In the genomic region with DNA sequence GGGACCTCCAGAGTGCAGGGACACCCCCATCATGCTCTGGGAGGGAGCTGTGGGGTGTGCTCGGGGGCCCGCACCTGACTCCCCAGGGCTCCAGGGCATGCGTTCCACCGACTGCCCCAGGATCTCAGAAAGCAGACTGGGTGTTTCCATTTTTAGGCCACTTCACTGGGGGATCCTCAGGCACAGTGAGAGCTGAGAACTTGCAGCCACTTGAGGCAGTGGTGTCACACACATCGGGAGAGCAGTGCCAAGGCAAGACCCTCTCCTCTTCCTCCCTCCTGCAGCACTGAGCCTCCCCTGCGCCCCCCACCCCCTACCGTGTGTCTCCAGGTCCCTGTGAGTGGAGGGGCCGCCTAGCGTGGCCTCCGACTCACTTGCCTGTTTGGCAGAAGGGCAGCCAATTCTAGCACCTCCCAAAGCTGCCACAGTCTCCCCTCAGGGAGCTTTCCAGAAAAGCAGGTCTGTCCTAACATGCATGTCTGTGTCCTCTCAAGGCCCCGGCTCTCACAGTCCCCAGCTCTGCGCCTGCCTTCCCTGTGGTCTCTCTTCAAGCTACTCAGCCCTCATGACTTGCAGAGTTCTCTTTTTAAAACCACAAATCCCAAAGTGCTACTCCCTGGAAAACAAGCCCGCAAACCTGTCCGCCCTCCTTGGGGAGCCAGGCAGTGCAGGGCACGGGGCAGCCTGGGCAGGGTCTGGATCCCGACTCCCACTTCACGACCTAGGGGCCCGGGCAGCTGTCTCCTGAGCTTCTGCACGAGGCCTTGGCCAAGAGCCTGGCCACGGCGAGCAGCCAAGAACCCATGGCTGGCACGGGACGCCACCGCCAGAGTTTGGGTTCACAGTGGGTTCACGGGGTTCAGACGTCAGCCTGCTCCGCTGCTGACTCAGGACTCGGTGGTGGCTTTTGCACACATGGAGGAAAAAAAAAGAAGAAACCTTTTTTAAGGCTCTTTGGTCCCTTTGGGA, we compare ENCODE assay signal across 9 cellular contexts.
DNase-seq lines count a peak whose midpoint lies in the region; ATAC-seq, FAIRE-seq and TF ChIP-seq lines count a peak whose summit lies in the region.
"Had no signal": no experiment of that assay in that cellular context is flagged by ENCODE, and none has a peak within 500 bp of the region (broad histone marks: within the 10 kb centered on the region; RNA-seq: fewer than 3 reads in every experiment).

No MANE protein-coding gene starts in this region.

- DNase-seq in A673 (ENCODE audit: low spot score) (no peak), adrenal gland (peak; percentile 86 to 96 (median 91)), hepatocyte (ENCODE audit: low spot score) (no peak), amniotic stem cell (lab: John Stamatoyannopoulos, UW) (no peak), activated gamma-delta T cell treated with Interleukin-2 at 50 U/mL for 16 hours (no peak), HTR-8/SVneo (ENCODE audit: insufficient read length, low spot score) (no peak)
- no peak for DNase-seq in stimulated activated effector memory CD8-positive, alpha-beta T cell treated with anti-CD3 and anti-CD28 coated beads, Interleukin-12 subunit alpha, Interleukin-12 subunit beta, amount 100 ng/mL, for 72 hours (ENCODE audit: low spot score in 2 of 2)

- no peaks in the 10 kb centered on the region for H3K9me2 ChIP-seq in hepatocyte (replicated peaks; ENCODE audit: insufficient read depth)

- peaks cover 32% of the 10 kb centered on the region for H3K4me1 ChIP-seq in A673 (ENCODE audit: insufficient read depth, low read length, poor library complexity, severe bottlenecking)
- H3K4me1 ChIP-seq in adrenal gland (replicated peaks in 1 of 2) = peaks cover 34 to 60% of the 10 kb centered on the region in 2 donors
- H3K4me1 ChIP-seq in hepatocyte (ENCODE audit: insufficient read depth) = peaks cover 36% of the 10 kb centered on the region

- peaks cover 26% of the 10 kb centered on the region for H4K20me1 ChIP-seq in hepatocyte (ENCODE audit: insufficient read depth, poor library complexity, severe bottlenecking)

- intact Hi-C loops in A673 (cut with micrococcal nuclease; ENCODE audit: unreplicated experiment) = no loop called here
- intact Hi-C loops in adrenal gland (cut with DNase I) = loop anchor here (10.0 kb wide), 2 partner anchors 82 to 92 kb away; a partner anchor contains a TSS

- WGBS in adrenal gland, 4 donors = 49 to 68% (median 56%) methylated on average over 23 to 28 of the region's 28 CpGs
- 88% methylated on average over 26 of the region's 28 CpGs for WGBS in hepatocyte (ENCODE audit: low lambda C conversion rate, missing lambda C conversion rate)

- no peak for TF ChIP-seq POLR2A in adrenal gland (IDR thresholded peaks at IDR 0.05)

- POLR2A ChIA-PET in A673 (lab: Charles Lee; ENCODE audit: low non-redundant PET) = interaction anchor here (0.6 kb wide), 1 partner anchor 337 kb away, joined by 15 read pairs; no protein-coding TSS in a partner anchor

- peaks cover 68% of the 10 kb centered on the region for H3K36me3 Mint-ChIP-seq in stimulated activated effector memory CD8-positive, alpha-beta T cell treated with anti-CD3 and anti-CD28 coated beads, Interleukin-12 subunit alpha, Interleukin-12 subunit beta, amount 100 ng/mL, for 72 hours

- H3K4me3 ChIP-seq in A673 (ENCODE audit: low read depth, low read length, poor library complexity, severe bottlenecking) (no peak overlapping the region), adrenal gland (no peak overlapping the region), hepatocyte (no peak overlapping the region)

- H3K27me3 ChIP-seq in A673 (replicated peaks; ENCODE audit: insufficient read depth, low read depth, low read length, poor library complexity) (no peaks in the 10 kb centered on the region), adrenal gland (no peaks in the 10 kb centered on the region), hepatocyte (no peaks in the 10 kb centered on the region)

- TF ChIP-seq CTCF in A673 (conservative IDR thresholded peaks at IDR 0.05; ENCODE audit: low read depth, low read length) = peak; percentile 43
- peak in 3 of 6 experiments; percentile 10 to 19 (median 12) for TF ChIP-seq CTCF in adrenal gland (IDR thresholded peaks at IDR 0.05)
- no peak for TF ChIP-seq CTCF in hepatocyte (IDR thresholded peaks at IDR 0.05; ENCODE audit: poor library complexity)

- no peak for FAIRE-seq in HTR-8/SVneo (lab: Jason Lieb, UNC)

- H3K9me3 Mint-ChIP-seq in stimulated activated effector memory CD8-positive, alpha-beta T cell treated with anti-CD3 and anti-CD28 coated beads, Interleukin-12 subunit alpha, Interleukin-12 subunit beta, amount 100 ng/mL, for 72 hours = no peaks in the 10 kb centered on the region
- H3K9me3 Mint-ChIP-seq: dendritic cell treated with granulocyte-macrophage colony-stimulating factor and Interleukin-4, amounts not matched to agents 40 ng/mL and 50 ng/mL, for 4 days had no signal

- peak overlapping the region; percentile 56 for H3K27ac Mint-ChIP-seq in stimulated activated effector memory CD8-positive, alpha-beta T cell treated with anti-CD3 and anti-CD28 coated beads, Interleukin-12 subunit alpha, Interleukin-12 subunit beta, amount 100 ng/mL, for 72 hours
- H3K27ac Mint-ChIP-seq: dendritic cell treated with granulocyte-macrophage colony-stimulating factor and Interleukin-4, amounts not matched to agents 40 ng/mL and 50 ng/mL, for 4 days had no signal

- H3K4me1 Mint-ChIP-seq in stimulated activated effector memory CD8-positive, alpha-beta T cell treated with anti-CD3 and anti-CD28 coated beads, Interleukin-12 subunit alpha, Interleukin-12 subunit beta, amount 100 ng/mL, for 72 hours = peaks cover 94% of the 10 kb centered on the region

- CTCF ChIA-PET in A673 (lab: Charles Lee) = interaction anchor here (1.4 kb wide), 1 partner anchor 170 kb away, joined by 5 read pairs; no protein-coding TSS in a partner anchor

- peak overlapping the region; percentile 66 for H3K4me2 ChIP-seq in hepatocyte

- no TSS peak for BruUV-seq in A673 (replicated peaks; lab: Mats Ljungman, UMichigan)

- H3K27ac ChIP-seq in A673 (ENCODE audit: low read depth, low read length, poor library complexity, severe bottlenecking) (peak overlapping the region; percentile 82), adrenal gland (peak overlapping the region in 4 of 5 donors; percentile 21 to 87 (median 75)), hepatocyte (peak overlapping the region; percentile 97)

- H3K4me3 Mint-ChIP-seq in stimulated activated effector memory CD8-positive, alpha-beta T cell treated with anti-CD3 and anti-CD28 coated beads, Interleukin-12 subunit alpha, Interleukin-12 subunit beta, amount 100 ng/mL, for 72 hours = peak overlapping the region; percentile 17
- H3K4me3 Mint-ChIP-seq: dendritic cell treated with granulocyte-macrophage colony-stimulating factor and Interleukin-4, amounts not matched to agents 40 ng/mL and 50 ng/mL, for 4 days had no signal

- H3K36me3 ChIP-seq in A673 (ENCODE audit: insufficient read depth, low read length, poor library complexity, severe bottlenecking) = no peaks in the 10 kb centered on the region
- no peaks in the 10 kb centered on the region for H3K36me3 ChIP-seq in adrenal gland (replicated peaks in 1 of 2)
- no peaks in the 10 kb centered on the region for H3K36me3 ChIP-seq in hepatocyte (replicated peaks; ENCODE audit: insufficient read depth, low read depth)

- H2AFZ ChIP-seq in hepatocyte = no peak overlapping the region

- no peaks in the 10 kb centered on the region for H3K9me3 ChIP-seq in A673 (ENCODE audit: low read depth, low read length, poor library complexity, severe bottlenecking)
- no peaks in the 10 kb centered on the region for H3K9me3 ChIP-seq in adrenal gland (replicated peaks in 1 of 3)
- H3K9me3 ChIP-seq in hepatocyte (ENCODE audit: low read depth) = no peaks in the 10 kb centered on the region

- H3K79me2 ChIP-seq in hepatocyte = peaks cover 84% of the 10 kb centered on the region

- peak; percentile 36 for ATAC-seq in GM21360 (IDR thresholded peaks at IDR 0.05; ENCODE audit: unreplicated experiment)
- no peak for ATAC-seq in stimulated activated effector memory CD8-positive, alpha-beta T cell treated with anti-CD3 and anti-CD28 coated beads, Interleukin-12 subunit alpha, Interleukin-12 subunit beta, amount 100 ng/mL, for 72 hours

Comparison
In these comparisons a context has a peak if more than half of its experiments do, and no peak if none do; other contexts are left out.
1. DNase-seq: peak in adrenal gland (7 of 7); none in A673 (single experiment), hepatocyte (single experiment), stimulated activated effector memory CD8-positive, alpha-beta T cell treated with anti-CD3 and anti-CD28 coated beads, Interleukin-12 subunit alpha, Interleukin-12 subunit beta, amount 100 ng/mL, for 72 hours (0 of 2), amniotic stem cell (single experiment), activated gamma-delta T cell treated with Interleukin-2 at 50 U/mL for 16 hours (single experiment) and HTR-8/SVneo (single experiment).
2. Peak in every context shown above with its lines, with median percentiles within 50 percentile points of each other: H3K27ac ChIP-seq.